16 cellular contexts compared by ENCODE assay signal in the genomic region with DNA sequence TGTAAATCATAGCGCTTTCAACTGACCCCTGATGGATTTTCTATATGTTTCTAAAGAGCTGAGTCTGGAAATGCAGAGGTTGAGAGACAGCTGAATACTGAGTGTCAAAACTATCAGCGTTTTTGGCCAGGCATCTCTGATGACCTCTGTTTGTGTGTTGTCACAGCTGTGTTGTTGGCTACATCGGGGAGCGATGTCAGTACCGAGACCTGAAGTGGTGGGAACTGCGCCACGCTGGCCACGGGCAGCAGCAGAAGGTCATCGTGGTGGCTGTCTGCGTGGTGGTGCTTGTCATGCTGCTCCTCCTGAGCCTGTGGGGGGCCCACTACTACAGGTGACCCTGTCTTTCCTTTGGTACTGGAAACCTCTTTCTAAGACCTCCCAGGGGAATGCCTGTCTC.
DNase-seq lines count a peak whose midpoint lies in the region; ATAC-seq, FAIRE-seq and TF ChIP-seq lines count a peak whose summit lies in the region.
"Had no signal": no experiment of that assay in that cellular context is flagged by ENCODE, and none has a peak within 500 bp of the region (broad histone marks: within the 10 kb centered on the region; RNA-seq: fewer than 3 reads in every experiment).

No MANE protein-coding gene starts in this region.

- no peaks in the 10 kb centered on the region for H3K27me3 Mint-ChIP-seq in Calu3 (ENCODE audit: unreplicated experiment)

- no peaks in the 10 kb centered on the region for H3K36me3 ChIP-seq in DND-41 (ENCODE audit: insufficient read depth, low read length)
- no peaks in the 10 kb centered on the region for H3K36me3 ChIP-seq in Loucy (ENCODE audit: insufficient read depth, low read length)
- no peaks in the 10 kb centered on the region for H3K36me3 ChIP-seq in K562 (ENCODE audit: control insufficient read depth, insufficient read depth, low read length)
- H3K36me3 ChIP-seq: BLaER1, Peyer's patch had no signal

- TF ChIP-seq POLR2A in K562 (conservative IDR thresholded peaks at IDR 0.05) = no peak

- H4K20me1 ChIP-seq in DND-41 (ENCODE audit: insufficient read depth, low read length) (no peaks in the 10 kb centered on the region), Loucy (ENCODE audit: insufficient read depth, low read length, poor library complexity, severe bottlenecking) (no peaks in the 10 kb centered on the region), K562 (replicated peaks; ENCODE audit: control insufficient read depth, insufficient read depth, low read length) (no peaks in the 10 kb centered on the region)
- H4K20me1 ChIP-seq: BLaER1 had no signal

- no peak overlapping the region for H3K27ac Mint-ChIP-seq in Calu3 (ENCODE audit: unreplicated experiment)
- H3K27ac Mint-ChIP-seq: CD4-positive, CD25-positive, alpha-beta regulatory T cell; IgD-negative memory B cell had no signal

- FAIRE-seq in K562 (lab: Jason Lieb, UNC) = no peak
- FAIRE-seq: D721Med had no signal

- TF ChIP-seq RAD21 in K562 (CRISPR knock-in tag; conservative IDR thresholded peaks at IDR 0.05 in 1 of 2, IDR thresholded peaks at IDR 0.05 in 1 of 2) = no peak

- peak overlapping the region; percentile 63; the same call in 1 of the 2 replicates for H2AFZ ChIP-seq in DND-41 (ENCODE audit: low read depth, low read length)
- peak overlapping the region; percentile 50; the same call in 1 of the 2 replicates for H2AFZ ChIP-seq in Loucy (ENCODE audit: low read length)
- no peak overlapping the region for H2AFZ ChIP-seq in K562 (ENCODE audit: low read depth, low read length)
- H2AFZ ChIP-seq: GM23248 had no signal

- no peak for ATAC-seq in DND-41 (ENCODE audit: insufficient read depth, low read depth)
- peak; percentile 50; the same call in 2 of the 3 replicates for ATAC-seq in K562

- in situ Hi-C loops in K562 (cut with MboI) = loop anchor here (5.0 kb wide), 1 partner anchor 518 kb away; no protein-coding TSS in a partner anchor

- DNase-seq in DND-41 = no peak
- DNase-seq in K562 (ENCODE audit: extremely low read depth in 1 of 4, low spot score in 3 of 4) = no peak
- peak; percentile 33 for DNase-seq in myocyte (ENCODE audit: low read depth)
- no peak for DNase-seq in NCI-H1930 (lab: John Stamatoyannopoulos, UW)
- no peak for DNase-seq in Calu3
- DNase-seq in stimulated activated naive CD4-positive, alpha-beta T cell treated with Interleukin-2 at 50 U/mL for 16 hours (lab: John Stamatoyannopoulos, UW) = no peak
- DNase-seq in anterior cingulate cortex (lab: John Stamatoyannopoulos, UW) = no peak
- DNase-seq: NCI-H446 treated with DMSO at 0.1 percent for 48 hours, Peyer's patch, SHP77 treated with DMSO at 0.1 percent for 48 hours had no signal

- H3K9me1 ChIP-seq in K562 (ENCODE audit: control insufficient read depth, insufficient read depth, low read length) = no peaks in the 10 kb centered on the region

- POLR2A ChIA-PET in K562 (lab: Yijun Ruan, JAX) = interaction anchor here (0.6 to 1.1 kb wide), 2 partner anchors 134 to 362 kb away, joined by 4 to 5 read pairs; no protein-coding TSS in a partner anchor

- no peaks in the 10 kb centered on the region for H3K9me3 Mint-ChIP-seq in Calu3 (ENCODE audit: low read depth, unreplicated experiment)
- H3K9me3 Mint-ChIP-seq: IgD-negative memory B cell had no signal

- CTCF ChIA-PET in K562 (lab: Yijun Ruan, JAX; ENCODE audit: low intra/inter-chr PET ratio) = interaction anchor here (0.7 to 12.8 kb wide), 3 partner anchors 499 to 516 kb away, joined by 3 to 252 read pairs (median 18); no protein-coding TSS in a partner anchor
- CTCF ChIA-PET in Calu3 (lab: Charles Lee) = interaction anchor here (1.0 to 1.5 kb wide), 4 partner anchors 345 to 1938 kb away, joined by 3 to 6 read pairs (median 4); no protein-coding TSS in a partner anchor

- no peaks in the 10 kb centered on the region for H3K36me3 Mint-ChIP-seq in Calu3 (ENCODE audit: insufficient read depth, unreplicated experiment)
- H3K36me3 Mint-ChIP-seq: CD4-positive, CD25-positive, alpha-beta regulatory T cell; IgD-negative memory B cell had no signal

- H3K4me3 ChIP-seq in DND-41 (ENCODE audit: low read depth in 1 of 2, low read length in 2 of 2) (no peak overlapping the region), Loucy (ENCODE audit: low read length, poor library complexity, severe bottlenecking) (no peak overlapping the region), K562 (no peak overlapping the region)
- H3K4me3 ChIP-seq: BLaER1, GM23248, Peyer's patch had no signal

- H3K4me1 Mint-ChIP-seq in Calu3 (ENCODE audit: low read depth, unreplicated experiment) = no peaks in the 10 kb centered on the region

- no TSS peak for BruUV-seq in K562 (replicated peaks; lab: Mats Ljungman, UMichigan)
- no TSS peak for BruUV-seq in Calu3 (replicated peaks; lab: Mats Ljungman, UMichigan)

- H3K4me1 ChIP-seq in DND-41 (ENCODE audit: insufficient read depth, low read length) (peaks cover 4% of the 10 kb centered on the region), Loucy (ENCODE audit: insufficient read depth, low read length, poor library complexity, severe bottlenecking) (no peaks in the 10 kb centered on the region), K562 (replicated peaks in 1 of 2; ENCODE audit: control insufficient read depth in 2 of 2, insufficient read depth in 2 of 2, low read length in 2 of 2) (no peaks in the 10 kb centered on the region; a peak in 1 of 5 replicates)

- 12% methylated on average over 10 of the region's 10 CpGs for WGBS in K562 (ENCODE audit: insufficient coverage, low coverage, missing lambda C conversion rate)

- H3K4me3 Mint-ChIP-seq in Calu3 (ENCODE audit: low read depth, unreplicated experiment) = no peak overlapping the region
- H3K4me3 Mint-ChIP-seq: CD4-positive, CD25-positive, alpha-beta regulatory T cell; IgD-negative memory B cell had no signal

- no peak overlapping the region for H3K27ac ChIP-seq in DND-41 (ENCODE audit: low read length)
- H3K27ac ChIP-seq in K562 (ENCODE audit: extremely low read depth, low read depth, low read length) = no peak overlapping the region
- H3K27ac ChIP-seq: BLaER1, GM23248, Peyer's patch had no signal

- H3K9ac ChIP-seq in DND-41 (ENCODE audit: low read depth, low read length) (no peak overlapping the region), Loucy (ENCODE audit: low read depth, low read length, poor library complexity, severe bottlenecking) (no peak overlapping the region), K562 (ENCODE audit: insufficient read depth in 1 of 2, low read depth in 2 of 2, low read length in 2 of 2) (no peak overlapping the region)
- H3K9ac ChIP-seq: BLaER1, GM23248 had no signal

- H3K4me2 ChIP-seq in DND-41 (ENCODE audit: insufficient read depth, low read length) (no peak overlapping the region), Loucy (ENCODE audit: low read depth, low read length, poor library complexity, severe bottlenecking) (no peak overlapping the region), K562 (ENCODE audit: insufficient read depth, low read length) (no peak overlapping the region; the same call in 1 of the 2 replicates)
- H3K4me2 ChIP-seq: BLaER1 had no signal

- H3K27me3 ChIP-seq in DND-41 (ENCODE audit: insufficient read depth, low read length, poor library complexity) = no peaks in the 10 kb centered on the region
- H3K27me3 ChIP-seq in Loucy (ENCODE audit: insufficient read depth, low read length, poor library complexity, severe bottlenecking) = no peaks in the 10 kb centered on the region
- H3K27me3 ChIP-seq in K562 (ENCODE audit: control insufficient read depth in 2 of 2, insufficient read depth in 2 of 2, low read length in 2 of 2) = no peaks in the 10 kb centered on the region
- H3K27me3 ChIP-seq: BLaER1, Peyer's patch had no signal

- TF ChIP-seq CTCF in DND-41 (IDR thresholded peaks at IDR 0.05; ENCODE audit: borderline replicate concordance, extremely low read depth, low read length, poor library complexity, severe bottlenecking) (no peak), Loucy (conservative IDR thresholded peaks at IDR 0.05; ENCODE audit: low read length) (no peak), K562 (IDR thresholded peaks at IDR 0.05 in 2 of 3, conservative IDR thresholded peaks at IDR 0.05 in 1 of 3; ENCODE audit: insufficient read depth in 2 of 3, low read depth in 1 of 3, low read length in 3 of 3) (0 out of 6 replicates have a peak, but pooled peaks of 1 of the 3 experiments have one; percentile 5), Calu3 (IDR thresholded peaks at IDR 0.05; ENCODE audit: unreplicated experiment) (no peak)

- H3K79me2 ChIP-seq in DND-41 (ENCODE audit: insufficient read depth, low read length) (no peaks in the 10 kb centered on the region), Loucy (ENCODE audit: insufficient read depth, low read length) (no peaks in the 10 kb centered on the region), K562 (ENCODE audit: control insufficient read depth, insufficient read depth, low read length) (no peaks in the 10 kb centered on the region)

- H3K9me2 ChIP-seq in Loucy (replicated peaks; ENCODE audit: low read depth, low read length) = no peaks in the 10 kb centered on the region

- intact Hi-C loops in K562 (cut with micrococcal nuclease) (loop anchor here (1.0 to 10.0 kb wide), 2 partner anchors 510 to 1635 kb away; no protein-coding TSS in a partner anchor), Calu3 (cut with micrococcal nuclease; ENCODE audit: unreplicated experiment) (loop anchor here (1.0 to 2.0 kb wide), 3 partner anchors 315 to 1631 kb away; no protein-coding TSS in a partner anchor)

- no peaks in the 10 kb centered on the region for H3F3A ChIP-seq in Loucy (ENCODE audit: low read depth)

- H3K9me3 ChIP-seq in DND-41 (ENCODE audit: insufficient read depth, low read length, severe bottlenecking) (no peaks in the 10 kb centered on the region), Loucy (ENCODE audit: insufficient read depth, low read depth, low read length) (no peaks in the 10 kb centered on the region), K562 (replicated peaks; ENCODE audit: control insufficient read depth, insufficient read depth, low read depth, low read length) (no peaks in the 10 kb centered on the region)
- H3K9me3 ChIP-seq: BLaER1, Peyer's patch had no signal

- TF ChIP-seq EP300 in K562 (IDR thresholded peaks at IDR 0.05; ENCODE audit: low read length) = no peak

TF ChIP-seq in K562, 482 proteins besides CTCF, POLR2A, EP300 and RAD21 (continues in another document):
- TF ChIP-seq RNF2 (IDR thresholded peaks at IDR 0.05) (no peak), NR2C2 (CRISPR knock-in tag; IDR thresholded peaks at IDR 0.05) (no peak), NR2C2 (tag; IDR thresholded peaks at IDR 0.05) (no peak), KLF10 (CRISPR knock-in tag; IDR thresholded peaks at IDR 0.05) (no peak), KDM5B (IDR thresholded peaks at IDR 0.05; ENCODE audit: insufficient replicate concordance, low read depth, low read length) (no peak)
- TF ChIP-seq, protein P1, sequence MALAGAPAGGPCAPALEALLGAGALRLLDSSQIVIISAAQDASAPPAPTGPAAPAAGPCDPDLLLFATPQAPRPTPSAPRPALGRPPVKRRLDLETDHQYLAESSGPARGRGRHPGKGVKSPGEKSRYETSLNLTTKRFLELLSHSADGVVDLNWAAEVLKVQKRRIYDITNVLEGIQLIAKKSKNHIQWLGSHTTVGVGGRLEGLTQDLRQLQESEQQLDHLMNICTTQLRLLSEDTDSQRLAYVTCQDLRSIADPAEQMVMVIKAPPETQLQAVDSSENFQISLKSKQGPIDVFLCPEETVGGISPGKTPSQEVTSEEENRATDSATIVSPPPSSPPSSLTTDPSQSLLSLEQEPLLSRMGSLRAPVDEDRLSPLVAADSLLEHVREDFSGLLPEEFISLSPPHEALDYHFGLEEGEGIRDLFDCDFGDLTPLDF (CRISPR knock-in tag; IDR thresholded peaks at IDR 0.05) = no peak
